In genomic region chr10:11382187-11382586, GRCh38 we compare ENCODE assay signal across 24 cellular contexts.
DNase-seq lines count a peak whose midpoint lies in the region; FAIRE-seq and TF ChIP-seq lines count a peak whose summit lies in the region.
"Had no signal": no experiment of that assay in that cellular context is flagged by ENCODE, and none has a peak within 500 bp of the region (broad histone marks: within the 10 kb centered on the region; RNA-seq: fewer than 3 reads in every experiment).

No MANE protein-coding gene starts in this region.

- FAIRE-seq in GM12891 (lab: Jason Lieb, UNC): no peak
- FAIRE-seq: A204.1, D721Med, G401.6, GM12892, GM18507 had no signal

- H3K27ac ChIP-seq in neural progenitor cell: no peak overlapping the region
- no peak overlapping the region for H3K27ac ChIP-seq in CD4-positive, alpha-beta memory T cell (ENCODE audit: low read depth, low read length)
- H3K27ac ChIP-seq: BLaER1 had no signal

- H3K27me3 Mint-ChIP-seq in neural progenitor cell (ENCODE audit: insufficient read depth, low read depth): peaks cover 7% of the 10 kb centered on the region
- peaks cover 0 to 1% of the 10 kb centered on the region in 2 donors for H3K27me3 Mint-ChIP-seq in CD4-positive, alpha-beta memory T cell

- no peak overlapping the region for H2AFZ ChIP-seq in neural progenitor cell (replicated peaks)

- H3K79me2 ChIP-seq in neural progenitor cell (ENCODE audit: low read depth): no peaks in the 10 kb centered on the region

- H3K4me3 ChIP-seq in NB4 (ENCODE audit: low read depth, low read length): no peak overlapping the region
- H3K4me3 ChIP-seq in neural progenitor cell: no peak overlapping the region
- H3K4me3 ChIP-seq in CD4-positive, alpha-beta memory T cell (ENCODE audit: low read length in 2 of 2): no peak overlapping the region
- H3K4me3 ChIP-seq: BLaER1 had no signal

- no peak overlapping the region for H3K4me2 ChIP-seq in neural progenitor cell
- H3K4me2 ChIP-seq: BLaER1 had no signal

- H3F3A ChIP-seq in neural progenitor cell (ENCODE audit: low read depth): no peaks in the 10 kb centered on the region

- H3K36me3 ChIP-seq in neural progenitor cell: no peaks in the 10 kb centered on the region
- H3K36me3 ChIP-seq in CD4-positive, alpha-beta memory T cell (ENCODE audit: insufficient read depth, low read length): no peaks in the 10 kb centered on the region
- H3K36me3 ChIP-seq: BE2C, BLaER1 had no signal

- CTCF ChIA-PET in CD4-positive, alpha-beta memory T cell (lab: Charles Lee; ENCODE audit: partially characterized antibody): no interaction called here

- no peaks in the 10 kb centered on the region for H4K20me1 ChIP-seq in neural progenitor cell (ENCODE audit: low read depth)
- H4K20me1 ChIP-seq: BLaER1 had no signal

- H3K27me3 ChIP-seq in neural progenitor cell: no peaks in the 10 kb centered on the region
- H3K27me3 ChIP-seq in CD4-positive, alpha-beta memory T cell (ENCODE audit: insufficient read depth, low read length): no peaks in the 10 kb centered on the region
- H3K27me3 ChIP-seq: BE2C, BLaER1 had no signal

- intact Hi-C loops in posterior vena cava (cut with DNase I): no loop called here
- intact Hi-C loops in CD4-positive, alpha-beta memory T cell (cut with micrococcal nuclease): no loop called here

- no peak for TF ChIP-seq CTCF in NB4 (IDR thresholded peaks at IDR 0.05; ENCODE audit: low read depth, low read length)
- TF ChIP-seq CTCF in neural progenitor cell (IDR thresholded peaks at IDR 0.05): no peak

- TF ChIP-seq POLR2A in NB4 (IDR thresholded peaks at IDR 0.05; ENCODE audit: extremely low read depth, insufficient read length) (no peak), GM12891 (IDR thresholded peaks at IDR 0.05; ENCODE audit: low read depth, low read length) (no peak)

- H3K4me1 Mint-ChIP-seq in neural progenitor cell: peaks cover 21% of the 10 kb centered on the region
- H3K4me1 Mint-ChIP-seq in CD4-positive, alpha-beta memory T cell: peaks cover 0 to 4% (median under 1%) of the 10 kb centered on the region in 4 donors
- H3K4me1 Mint-ChIP-seq: CD4-positive, CD25-positive, alpha-beta regulatory T cell had no signal

- no peaks in the 10 kb centered on the region for H3K36me3 Mint-ChIP-seq in neural progenitor cell
- H3K36me3 Mint-ChIP-seq in CD4-positive, alpha-beta memory T cell: no peaks in the 10 kb centered on the region
- H3K36me3 Mint-ChIP-seq: CD14-positive monocyte; CD4-positive, CD25-positive, alpha-beta regulatory T cell; CD8-positive, alpha-beta T cell had no signal

- no peaks in the 10 kb centered on the region for H3K9me3 ChIP-seq in neural progenitor cell (ENCODE audit: low read depth)
- H3K9me3 ChIP-seq in CD4-positive, alpha-beta memory T cell (ENCODE audit: control insufficient read depth in 1 of 2, low read length in 2 of 2): no peaks in the 10 kb centered on the region
- H3K9me3 ChIP-seq: BE2C, BLaER1, Caco-2 had no signal

- no peak overlapping the region for H3K9ac ChIP-seq in neural progenitor cell
- H3K9ac ChIP-seq: BLaER1 had no signal

- H3K27ac Mint-ChIP-seq in neural progenitor cell: peak overlapping the region; percentile 66
- peak overlapping the region in 2 of 7 donors; percentile 19 to 33 for H3K27ac Mint-ChIP-seq in CD4-positive, alpha-beta memory T cell
- H3K27ac Mint-ChIP-seq: CD14-positive monocyte; CD8-positive, alpha-beta T cell had no signal

- no peak overlapping the region for H3K4me3 Mint-ChIP-seq in neural progenitor cell
- H3K4me3 Mint-ChIP-seq in CD4-positive, alpha-beta memory T cell: no peak overlapping the region
- H3K4me3 Mint-ChIP-seq: CD14-positive monocyte; CD4-positive, CD25-positive, alpha-beta regulatory T cell; CD8-positive, alpha-beta T cell had no signal

- no peaks in the 10 kb centered on the region for H3K9me3 Mint-ChIP-seq in neural progenitor cell
- peaks cover 0 to 2% (median 0%) of the 10 kb centered on the region in 8 donors for H3K9me3 Mint-ChIP-seq in CD4-positive, alpha-beta memory T cell
- H3K9me3 Mint-ChIP-seq: CD4-positive, CD25-positive, alpha-beta regulatory T cell; CD8-positive, alpha-beta T cell had no signal

- DNase-seq in NB4 (ENCODE audit: low read depth): peak; percentile 14
- DNase-seq in RKO (ENCODE audit: low spot score): peak; percentile 23
- DNase-seq in neural progenitor cell (ENCODE audit: low spot score): no peak
- peak; percentile 37 for DNase-seq in posterior vena cava (ENCODE audit: low spot score)
- DNase-seq in CD4-positive, alpha-beta memory T cell: no peak
- no peak for DNase-seq in activated CD8-positive, alpha-beta memory T cell treated with anti-CD3 and anti-CD28 coated beads, Interleukin-2, amount 50 U/mL, for 4 hours
- DNase-seq in GM12891 (ENCODE audit: insufficient read length, low spot score): no peak
- DNase-seq: 8988T; ACHN; BE2C; C1 segment of cervical spinal cord; Caco-2; Calu3; CD4-positive, CD25-positive, alpha-beta regulatory T cell; CD8-positive, alpha-beta T cell; DMS79 treated with DMSO at 0.1 percent for 48 hours; GF-D8 had no signal

- H3K4me1 ChIP-seq in neural progenitor cell: peaks cover 10% of the 10 kb centered on the region
- no peaks in the 10 kb centered on the region for H3K4me1 ChIP-seq in CD4-positive, alpha-beta memory T cell (ENCODE audit: insufficient read depth, low read length)
- H3K4me1 ChIP-seq: BE2C, Caco-2 had no signal

- POLR2A ChIA-PET in CD4-positive, alpha-beta memory T cell (lab: Charles Lee; ENCODE audit: partially characterized antibody): no interaction called here

TF ChIP-seq in GM12891, 5 proteins besides CTCF, POLR2A, EP300 and RAD21:
- TF ChIP-seq POU2F2 (IDR thresholded peaks at IDR 0.05; ENCODE audit: low read depth, low read length): no peak
- TF ChIP-seq TAF1 (IDR thresholded peaks at IDR 0.05; ENCODE audit: low read depth, low read length): no peak
- no peak for TF ChIP-seq PAX5 (IDR thresholded peaks at IDR 0.05; ENCODE audit: insufficient read depth, low read length, severe bottlenecking)
- no peak for TF ChIP-seq SPI1 (IDR thresholded peaks at IDR 0.05; ENCODE audit: low read depth, low read length)
- no peak for TF ChIP-seq POLR2AphosphoS5 (IDR thresholded peaks at IDR 0.05; ENCODE audit: low read depth, low read length)

Comparison
In these comparisons a context has a peak if more than half of its experiments do, and no peak if none do; other contexts are left out.
1. DNase-seq: peak in NB4 (single experiment), RKO (single experiment) and posterior vena cava (single experiment); none in neural progenitor cell (single experiment), CD4-positive, alpha-beta memory T cell (0 of 5), activated CD8-positive, alpha-beta memory T cell treated with anti-CD3 and anti-CD28 coated beads, Interleukin-2, amount 50 U/mL, for 4 hours (single experiment) and GM12891 (single experiment).